ENCODE assay signal across 8 cellular contexts in the genomic region with DNA sequence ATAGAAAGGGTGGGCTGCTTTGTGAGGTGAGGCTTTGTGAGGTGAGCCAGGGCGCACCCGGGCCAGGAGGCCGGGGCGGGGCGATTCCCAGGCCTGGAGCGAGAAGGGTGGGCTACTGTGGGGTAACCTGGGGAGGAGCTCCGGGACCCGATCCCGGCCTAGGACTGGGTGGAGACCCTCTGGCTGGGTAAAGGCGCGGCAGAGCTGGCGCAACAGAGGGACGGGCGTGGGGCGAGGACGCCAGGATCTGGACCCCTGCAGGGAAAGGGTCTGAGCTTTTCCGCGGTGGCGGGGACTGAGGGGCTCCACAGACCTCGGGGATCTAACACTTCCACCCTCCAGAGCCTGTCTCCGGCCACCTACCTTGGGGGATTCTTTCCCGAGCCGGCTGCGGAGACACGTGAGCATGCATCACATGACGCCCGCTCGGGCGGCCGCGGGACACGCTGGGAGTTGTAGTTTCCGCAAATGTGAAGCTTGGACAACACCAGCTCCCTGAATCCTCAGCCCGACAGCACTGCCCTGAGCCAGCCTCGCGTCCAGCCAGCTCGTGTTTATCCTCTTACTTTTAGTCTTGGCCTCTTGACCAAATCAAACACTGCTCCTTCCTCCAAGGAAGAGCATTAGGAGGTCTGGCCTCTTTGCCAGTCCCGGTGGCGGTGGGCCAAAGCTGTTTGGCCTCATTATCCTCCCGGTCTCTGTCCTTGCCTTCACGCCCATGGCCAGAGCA. TPM values are rescaled to one million over a fixed set of nuclear protein-coding genes. Genes with fewer than 3 reads are reported as not detected.
A peak's percentile ranks its signal among the peaks of the same experiment; 100 is the strongest.
DNase-seq lines count a peak whose midpoint lies in the region; ATAC-seq, FAIRE-seq and TF ChIP-seq lines count a peak whose summit lies in the region.

A gene with protein sequence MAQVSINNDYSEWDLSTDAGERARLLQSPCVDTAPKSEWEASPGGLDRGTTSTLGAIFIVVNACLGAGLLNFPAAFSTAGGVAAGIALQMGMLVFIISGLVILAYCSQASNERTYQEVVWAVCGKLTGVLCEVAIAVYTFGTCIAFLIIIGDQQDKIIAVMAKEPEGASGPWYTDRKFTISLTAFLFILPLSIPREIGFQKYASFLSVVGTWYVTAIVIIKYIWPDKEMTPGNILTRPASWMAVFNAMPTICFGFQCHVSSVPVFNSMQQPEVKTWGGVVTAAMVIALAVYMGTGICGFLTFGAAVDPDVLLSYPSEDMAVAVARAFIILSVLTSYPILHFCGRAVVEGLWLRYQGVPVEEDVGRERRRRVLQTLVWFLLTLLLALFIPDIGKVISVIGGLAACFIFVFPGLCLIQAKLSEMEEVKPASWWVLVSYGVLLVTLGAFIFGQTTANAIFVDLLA (minus strand): TSS at position 417 of the 730 bp plus-strand sequence. CDS start 4,644 bp downstream, outside the sequence.

- H3K4me3 ChIP-seq in fibroblast of mammary gland (ENCODE audit: control insufficient read depth, low read depth, low read length) = peak within 1 kb of the TSS; percentile 98

- FAIRE-seq in HTR-8/SVneo (lab: Jason Lieb, UNC) = peak; percentile 76

- H3K27me3 Mint-ChIP-seq in naive thymus-derived CD8-positive, alpha-beta T cell = no peaks in the 10 kb centered on the region
- H3K27me3 Mint-ChIP-seq in stimulated activated naive B cell treated with anti-CD40 and anti-IgM and Interleukin-4, amounts not matched to agents 10 μg/mL and 1 μg/mL and 100 μg/mL, for 72 hours = peaks cover 0 to 2% of the 10 kb centered on the region in 2 donors

- TF ChIP-seq CTCF in fibroblast of mammary gland (conservative IDR thresholded peaks at IDR 0.05; ENCODE audit: control insufficient read depth, insufficient read depth, low read depth, low read length) = no peak

- DNase-seq in DMS 273 (lab: John Stamatoyannopoulos, UW; ENCODE audit: unreplicated experiment) (peak; percentile 94), HTR-8/SVneo (ENCODE audit: insufficient read length, low spot score) (peak; percentile 98), RKO (ENCODE audit: low spot score) (peak; percentile 84), fibroblast of mammary gland (ENCODE audit: low read depth) (peak; percentile 79)
- DNase-seq in activated T-helper 1 cell treated with anti-CD3 and anti-CD28 coated beads, Interleukin-2, amount 50 U/mL, for 16 hours (ENCODE audit: low read depth in 1 of 2, low spot score in 1 of 2) = peak; percentile 35 to 48
- DNase-seq in naive thymus-derived CD8-positive, alpha-beta T cell = peak; percentile 51 to 87 (median 62)
- peak; percentile 68 for DNase-seq in stimulated activated naive B cell treated with anti-CD40 and anti-IgM and Interleukin-4, amounts not matched to agents 10 μg/mL and 1 μg/mL and 100 μg/mL, for 72 hours

- H3K36me3 Mint-ChIP-seq in naive thymus-derived CD8-positive, alpha-beta T cell = peaks cover 0 to 6% (median 0%) of the 10 kb centered on the region in 3 donors
- H3K36me3 Mint-ChIP-seq in stimulated activated naive B cell treated with anti-CD40 and anti-IgM and Interleukin-4, amounts not matched to agents 10 μg/mL and 1 μg/mL and 100 μg/mL, for 72 hours = peaks cover 4 to 16% of the 10 kb centered on the region in 2 donors

- H3K4me1 Mint-ChIP-seq in naive thymus-derived CD8-positive, alpha-beta T cell = peaks cover 11 to 29% (median 23%) of the 10 kb centered on the region in 4 donors
- peaks cover 18 to 26% of the 10 kb centered on the region in 2 donors for H3K4me1 Mint-ChIP-seq in stimulated activated naive B cell treated with anti-CD40 and anti-IgM and Interleukin-4, amounts not matched to agents 10 μg/mL and 1 μg/mL and 100 μg/mL, for 72 hours

- peak; percentile 99 for ATAC-seq in GM21381 (IDR thresholded peaks at IDR 0.05; ENCODE audit: unreplicated experiment)
- peak; percentile 91 to 98 for ATAC-seq in naive thymus-derived CD8-positive, alpha-beta T cell
- ATAC-seq in stimulated activated naive B cell treated with anti-CD40 and anti-IgM and Interleukin-4, amounts not matched to agents 10 μg/mL and 1 μg/mL and 100 μg/mL, for 72 hours (replicated peaks) = peak; percentile 98

- H3K9me3 Mint-ChIP-seq in naive thymus-derived CD8-positive, alpha-beta T cell = no peaks in the 10 kb centered on the region
- no peaks in the 10 kb centered on the region for H3K9me3 Mint-ChIP-seq in stimulated activated naive B cell treated with anti-CD40 and anti-IgM and Interleukin-4, amounts not matched to agents 10 μg/mL and 1 μg/mL and 100 μg/mL, for 72 hours

- H3K4me3 Mint-ChIP-seq in naive thymus-derived CD8-positive, alpha-beta T cell = peak within 1 kb of the TSS; percentile 79 to 96 (median 93)
- peak within 1 kb of the TSS; percentile 90 to 94 for H3K4me3 Mint-ChIP-seq in stimulated activated naive B cell treated with anti-CD40 and anti-IgM and Interleukin-4, amounts not matched to agents 10 μg/mL and 1 μg/mL and 100 μg/mL, for 72 hours

- H3K27ac Mint-ChIP-seq in naive thymus-derived CD8-positive, alpha-beta T cell = peak within 1 kb of the TSS; percentile 31 to 93 (median 86)
- H3K27ac Mint-ChIP-seq in stimulated activated naive B cell treated with anti-CD40 and anti-IgM and Interleukin-4, amounts not matched to agents 10 μg/mL and 1 μg/mL and 100 μg/mL, for 72 hours = peak within 1 kb of the TSS; percentile 92

- POLR2A ChIA-PET in naive thymus-derived CD8-positive, alpha-beta T cell (lab: Charles Lee) = interaction anchor here (1.3 to 1.4 kb wide), 2 partner anchors 54 to 56 kb away, joined by 3 to 8 read pairs; a partner anchor contains a TSS

RNA-seq across cellular contexts. Expression of the gene that starts here (rescaled TPM):
- total RNA-seq in naive thymus-derived CD8-positive, alpha-beta T cell = 10 to 100 TPM; 13.8 to 16.2 TPM
- 1 to 10 TPM; 3.7 to 8.7 (median 4.2) TPM for polyA plus RNA-seq in naive thymus-derived CD8-positive, alpha-beta T cell

Comparison
In these comparisons a context has a peak if more than half of its experiments do, and no peak if none do; other contexts are left out.
1. Peak in every context shown above with its lines: DNase-seq, ATAC-seq and H3K4me3 ChIP-seq.
2. DNase-seq: peak in every context shown above with its lines; median percentile 98 in HTR-8/SVneo; 94 in DMS 273; 84 in RKO; 79 in fibroblast of mammary gland; 68 in stimulated activated naive B cell treated with anti-CD40 and anti-IgM and Interleukin-4, amounts not matched to agents 10 μg/mL and 1 μg/mL and 100 μg/mL, for 72 hours; 62 in naive thymus-derived CD8-positive, alpha-beta T cell; 42 in activated T-helper 1 cell treated with anti-CD3 and anti-CD28 coated beads, Interleukin-2, amount 50 U/mL, for 16 hours.